ENCODE assay signal across 20 cellular contexts in genomic region chr2:201960300-201960699, GRCh38.
DNase-seq lines count a peak whose midpoint lies in the region; ATAC-seq and TF ChIP-seq lines count a peak whose summit lies in the region.
"Had no signal": no experiment of that assay in that cellular context is flagged by ENCODE, and none has a peak within 500 bp of the region (broad histone marks: within the 10 kb centered on the region; RNA-seq: fewer than 3 reads in every experiment).

No MANE protein-coding gene starts in this region.

- H3K4me1 ChIP-seq in endodermal cell (ENCODE audit: control insufficient read depth, insufficient read depth, low read length): no peaks in the 10 kb centered on the region
- H3K4me1 ChIP-seq: Peyer's patch had no signal

- H3K27ac Mint-ChIP-seq in endodermal cell: no peak overlapping the region

- no peak overlapping the region for H3K27ac ChIP-seq in endodermal cell (ENCODE audit: low read depth, low read length)
- H3K27ac ChIP-seq: 22Rv1, Peyer's patch, SK-N-MC had no signal

- no peak overlapping the region for H3K4me3 ChIP-seq in endodermal cell (ENCODE audit: low read length)
- H3K4me3 ChIP-seq: Peyer's patch, SK-N-MC had no signal

- no peaks in the 10 kb centered on the region for H3K36me3 Mint-ChIP-seq in endodermal cell (ENCODE audit: low read depth)
- H3K36me3 Mint-ChIP-seq: CD4-positive, CD25-positive, alpha-beta regulatory T cell had no signal

- no peaks in the 10 kb centered on the region for H3K27me3 ChIP-seq in endodermal cell (ENCODE audit: control insufficient read depth, insufficient read depth, low read length, poor library complexity, severe bottlenecking)
- H3K27me3 ChIP-seq: Peyer's patch had no signal

- no peaks in the 10 kb centered on the region for H3K36me3 ChIP-seq in endodermal cell (ENCODE audit: control insufficient read depth, insufficient read depth, low read length)
- H3K36me3 ChIP-seq: Peyer's patch had no signal

- WGBS in endodermal cell (ENCODE audit: insufficient coverage in 1 of 2, insufficient read length in 1 of 2), 2 experiments: 87 to 93% methylated on average over 5 to 7 of the region's 7 CpGs

- H3K9ac ChIP-seq in endodermal cell (ENCODE audit: extremely low read depth, low read length, poor library complexity, severe bottlenecking): no peak overlapping the region

- TF ChIP-seq CTCF in endodermal cell (conservative IDR thresholded peaks at IDR 0.05): peak; percentile 52

- peak; percentile 72 for DNase-seq in NCI-H2171 treated with DMSO at 0.1 percent for 48 hours (lab: John Stamatoyannopoulos, UW)
- DNase-seq in NCI-H2171 (lab: John Stamatoyannopoulos, UW): no peak
- peak; percentile 93 for DNase-seq in NCI-H446 treated with DMSO at 0.1 percent for 48 hours (lab: John Stamatoyannopoulos, UW)
- no peak for DNase-seq in endodermal cell
- DNase-seq in superior temporal gyrus (ENCODE audit: extremely low spot score): peak; percentile 55
- no peak for DNase-seq in pons (ENCODE audit: low spot score)
- no peak for DNase-seq in SW 1271 (lab: John Stamatoyannopoulos, UW)
- DNase-seq: CD4-positive, CD25-positive, alpha-beta regulatory T cell; COR-L47; DMS153; GDM1; HCEC 1CT; NCI-H1092 treated with DMSO at 0.1 percent for 48 hours; NCI-H146; NCI-H2227 treated with DMSO at 0.1 percent for 48 hours; Peyer's patch; Right ventricle myocardium superior had no signal

- peaks cover 19% of the 10 kb centered on the region for H3K4me1 Mint-ChIP-seq in endodermal cell

- no peak overlapping the region for H3K4me3 Mint-ChIP-seq in endodermal cell
- H3K4me3 Mint-ChIP-seq: CD4-positive, CD25-positive, alpha-beta regulatory T cell had no signal

- no peaks in the 10 kb centered on the region for H3K9me3 Mint-ChIP-seq in endodermal cell
- H3K9me3 Mint-ChIP-seq: CD4-positive, CD25-positive, alpha-beta regulatory T cell had no signal

- no peak for ATAC-seq in HG03469 (IDR thresholded peaks at IDR 0.05; ENCODE audit: unreplicated experiment)

- peaks cover 5% of the 10 kb centered on the region for H3K27me3 Mint-ChIP-seq in endodermal cell (ENCODE audit: insufficient read depth)

- H3K9me3 ChIP-seq in endodermal cell (ENCODE audit: control insufficient read depth, low read length): no peaks in the 10 kb centered on the region
- H3K9me3 ChIP-seq: Peyer's patch had no signal

Comparison
In these comparisons a context has a peak if more than half of its experiments do, and no peak if none do; other contexts are left out.
1. DNase-seq: peak in NCI-H2171 treated with DMSO at 0.1 percent for 48 hours (single experiment), NCI-H446 treated with DMSO at 0.1 percent for 48 hours (single experiment) and superior temporal gyrus (single experiment); none in NCI-H2171 (single experiment), endodermal cell (single experiment), pons (single experiment) and SW 1271 (0 of 2).